39 cellular contexts compared by ENCODE assay signal in genomic region chr2:168955321-168955720, GRCh38. TPM values are rescaled to one million over a fixed set of nuclear protein-coding genes. Genes with fewer than 3 reads are reported as not detected.
"Had no signal": no experiment of that assay in that cellular context is flagged by ENCODE, and none has a peak within 500 bp of the region (broad histone marks: within the 10 kb centered on the region; RNA-seq: fewer than 3 reads in every experiment).

No MANE protein-coding gene starts in this region.

- DNase-seq: Karpas-422, Kasumi-1, MG63, MM.1S, MV-4-11, NCI-H1048, NCI-H1092, NCI-H1092 treated with DMSO at 0.1 percent for 48 hours, NCI-H1105, NCI-H1105 treated with DMSO at 0.1 percent for 48 hours, NCI-H1417, NCI-H1417 treated with DMSO at 0.1 percent for 48 hours, NCI-H1436, NCI-H1436 treated with DMSO at 0.1 percent for 48 hours, NCI-H146, NCI-H1694, NCI-H1694 treated with DMSO at 0.1 percent for 48 hours, NCI-H187, NCI-H187 treated with DMSO at 0.1 percent for 48 hours, NCI-H1930, NCI-H2029, NCI-H2029 treated with DMSO at 0.1 percent for 48 hours, NCI-H2081, NCI-H2081 treated with DMSO at 0.1 percent for 48 hours, NCI-H2107, NCI-H2171, NCI-H2171 treated with DMSO at 0.1 percent for 48 hours, NCI-H2227 treated with DMSO at 0.1 percent for 48 hours, NCI-H226, NCI-H345, NCI-H446, NCI-H446 treated with DMSO at 0.1 percent for 48 hours, NCI-H510A, NCI-H510A treated with DMSO at 0.1 percent for 48 hours had no signal

- H3K9ac ChIP-seq: KMS-11 had no signal

- H3K27ac ChIP-seq: KMS-11 had no signal

- H3K4me3 ChIP-seq: MG63 had no signal

- H3K4me2 ChIP-seq: KMS-11 had no signal

- H3K36me3 ChIP-seq: MG63 had no signal

- H3K27me3 ChIP-seq: MG63 had no signal

RNA-seq across cellular contexts. Expression of gene G6PC2, which starts 54.2 kb away (rescaled TPM):
- total RNA-seq: LHCN-M2, M059J, MCF 10A, NCI-H460 had no signal
